In genomic region chr5:43068037-43068436, GRCh38 we compare ENCODE assay signal across 8 cellular contexts. TPM values are rescaled to one million over a fixed set of nuclear protein-coding genes. Genes with fewer than 3 reads are reported as not detected.
DNase-seq lines count a peak whose midpoint lies in the region; ATAC-seq and TF ChIP-seq lines count a peak whose summit lies in the region.

No MANE protein-coding gene starts in this region.

- no peak for TF ChIP-seq CTCF in HCT116 (IDR thresholded peaks at IDR 0.05 in 2 of 3, conservative IDR thresholded peaks at IDR 0.05 in 1 of 3; ENCODE audit: borderline replicate concordance in 1 of 3, insufficient read depth in 1 of 3, low read depth in 2 of 3, low read length in 2 of 3)
- no peak for TF ChIP-seq CTCF in activated B cell treated with CpG ODN at 0.5 μM for 24 hours (IDR thresholded peaks at IDR 0.05)
- no peak for TF ChIP-seq CTCF in hepatocyte (IDR thresholded peaks at IDR 0.05; ENCODE audit: poor library complexity)
- TF ChIP-seq CTCF in smooth muscle cell (IDR thresholded peaks at IDR 0.05; ENCODE audit: borderline replicate concordance, insufficient read depth, poor library complexity, severe bottlenecking): no peak

- peaks cover 9% of the 10 kb centered on the region for H3K79me2 ChIP-seq in HCT116 (ENCODE audit: insufficient read depth, low read length)
- H3K79me2 ChIP-seq in hepatocyte: peaks cover 64% of the 10 kb centered on the region
- peaks cover 34% of the 10 kb centered on the region for H3K79me2 ChIP-seq in smooth muscle cell (ENCODE audit: low read depth)

- no peaks in the 10 kb centered on the region for H3K9me2 ChIP-seq in HCT116 (ENCODE audit: insufficient read depth)
- no peaks in the 10 kb centered on the region for H3K9me2 ChIP-seq in hepatocyte (replicated peaks; ENCODE audit: insufficient read depth)

- DNase-seq in HCT116 (ENCODE audit: low read depth, low spot score) (no peak), activated B cell treated with CpG ODN at 0.5 μM for 24 hours (no peak), hepatocyte (ENCODE audit: low spot score) (no peak), smooth muscle cell (lab: John Stamatoyannopoulos, UW; ENCODE audit: unreplicated experiment) (no peak), CD1c-positive myeloid dendritic cell (ENCODE audit: extremely low spot score) (no peak), posterior cingulate gyrus (no peak), NCI-H2196 treated with DMSO at 0.1 percent for 48 hours (lab: John Stamatoyannopoulos, UW; ENCODE audit: unreplicated experiment) (no peak)
- DNase-seq in effector CD4-positive, alpha-beta T cell: no peak

- peaks cover 6% of the 10 kb centered on the region for H3F3A ChIP-seq in smooth muscle cell (ENCODE audit: low read depth)

- ATAC-seq in HCT116 (no peak), activated B cell treated with CpG ODN at 0.5 μM for 24 hours (ENCODE audit: low read depth) (no peak)

- no peaks in the 10 kb centered on the region for H4K20me1 ChIP-seq in HCT116 (ENCODE audit: insufficient read depth)
- H4K20me1 ChIP-seq in hepatocyte (ENCODE audit: insufficient read depth, poor library complexity, severe bottlenecking): no peaks in the 10 kb centered on the region
- H4K20me1 ChIP-seq in smooth muscle cell (ENCODE audit: low read depth): no peaks in the 10 kb centered on the region

- peaks cover 0 to 5% of the 10 kb centered on the region in 2 experiments; a peak in 1 of 4 replicates for H3K36me3 ChIP-seq in HCT116 (ENCODE audit: control insufficient read depth in 1 of 2, insufficient read depth in 2 of 2, low read length in 2 of 2)
- H3K36me3 ChIP-seq in hepatocyte (replicated peaks; ENCODE audit: insufficient read depth, low read depth): no peaks in the 10 kb centered on the region
- no peaks in the 10 kb centered on the region for H3K36me3 ChIP-seq in smooth muscle cell (ENCODE audit: low read depth)

- peaks cover 41% of the 10 kb centered on the region for H3K36me3 Mint-ChIP-seq in activated B cell treated with CpG ODN at 0.5 μM for 24 hours (ENCODE audit: low read depth)

- H3K27me3 Mint-ChIP-seq in activated B cell treated with CpG ODN at 0.5 μM for 24 hours: no peaks in the 10 kb centered on the region

- RAD21 ChIA-PET in HCT116 (lab: Charles Lee; ENCODE audit: low non-redundant PET in 1 of 2, low total read pairs in 2 of 2, uncharacterized antibody in 2 of 2, unreplicated experiment in 2 of 2): no interaction called here

- peak overlapping the region in 1 of 2 experiments; percentile 76; a peak in 2 of 4 replicates for H3K4me3 ChIP-seq in HCT116 (replicated peaks in 1 of 2; ENCODE audit: low read depth in 1 of 2, low read length in 2 of 2)
- H3K4me3 ChIP-seq in hepatocyte: peak overlapping the region; percentile 94
- H3K4me3 ChIP-seq in smooth muscle cell: peak overlapping the region; percentile 90

- H3K27me3 ChIP-seq in HCT116 (ENCODE audit: insufficient read depth, low read length) (no peaks in the 10 kb centered on the region), hepatocyte (no peaks in the 10 kb centered on the region), smooth muscle cell (ENCODE audit: low read depth) (no peaks in the 10 kb centered on the region)

- no peak for TF ChIP-seq RAD21 in HCT116 (IDR thresholded peaks at IDR 0.05; ENCODE audit: low read depth)

- intact Hi-C loops in HCT116 (cut with micrococcal nuclease) (loop anchor here (5.0 kb wide), 1 partner anchor 319 kb away; no protein-coding TSS in a partner anchor), activated B cell treated with CpG ODN at 0.5 μM for 24 hours (cut with micrococcal nuclease) (loop anchor here (10.0 kb wide), 1 partner anchor 1163 kb away; the partner anchor contains the start of gene RIMOC1), posterior cingulate gyrus (cut with DNase I) (loop anchor here (5.0 to 10.0 kb wide), 4 partner anchors 39 to 417 kb away; partner anchors contain the start of genes TMEM267 and ZNF131)

- H3K4me1 ChIP-seq in HCT116 (ENCODE audit: control insufficient read depth in 1 of 2, insufficient read depth in 2 of 2, low read length in 2 of 2) (peaks cover 12 to 24% of the 10 kb centered on the region in 2 experiments), hepatocyte (ENCODE audit: insufficient read depth) (peaks cover 17% of the 10 kb centered on the region), smooth muscle cell (ENCODE audit: low read depth) (peaks cover 20% of the 10 kb centered on the region)

- H3K4me2 ChIP-seq in HCT116 (ENCODE audit: low read length) (peak overlapping the region; percentile 91), hepatocyte (peak overlapping the region; percentile 90), smooth muscle cell (peak overlapping the region; percentile 93)

- H3K9ac ChIP-seq in HCT116 (ENCODE audit: low read length) (peak overlapping the region; percentile 88), smooth muscle cell (ENCODE audit: low read depth) (peak overlapping the region; percentile 94)

- CTCF ChIA-PET in HCT116 (lab: Charles Lee): no interaction called here
- CTCF ChIA-PET in activated B cell treated with CpG ODN at 0.5 μM for 24 hours (lab: Charles Lee): interaction anchor here (1.0 to 1.8 kb wide), 3 partner anchors 38 to 76 kb away, joined by 3 to 4 read pairs (median 3); no protein-coding TSS in a partner anchor

- H3K9me3 Mint-ChIP-seq in activated B cell treated with CpG ODN at 0.5 μM for 24 hours: no peaks in the 10 kb centered on the region

- peaks cover 43% of the 10 kb centered on the region for H3K4me1 Mint-ChIP-seq in activated B cell treated with CpG ODN at 0.5 μM for 24 hours

- no peak for TF ChIP-seq POLR2A in HCT116 (IDR thresholded peaks at IDR 0.05; ENCODE audit: borderline replicate concordance, extremely low read depth, insufficient read depth, insufficient read length)

- H3K27ac ChIP-seq in HCT116 (ENCODE audit: low read depth, low read length) (no peak overlapping the region), hepatocyte (peak overlapping the region; percentile 100), smooth muscle cell (ENCODE audit: low read depth) (peak overlapping the region; percentile 96)

- peak overlapping the region; percentile 95 for H3K4me3 Mint-ChIP-seq in activated B cell treated with CpG ODN at 0.5 μM for 24 hours

- BruUV-seq in HCT116 (replicated peaks; lab: Mats Ljungman, UMichigan): no TSS peak

- POLR2A ChIA-PET in HCT116 (lab: Charles Lee): no interaction called here
- POLR2A ChIA-PET in activated B cell treated with CpG ODN at 0.5 μM for 24 hours (lab: Charles Lee): interaction anchor here (1.1 to 7.2 kb wide), 9 partner anchors 26 to 159 kb away, joined by 3 to 207 read pairs (median 45); partner anchors contain the start of gene ZNF131

- peak overlapping the region; percentile 99 for H3K27ac Mint-ChIP-seq in activated B cell treated with CpG ODN at 0.5 μM for 24 hours

- H3K9me3 ChIP-seq in HCT116 (ENCODE audit: control insufficient read depth in 1 of 2, insufficient read depth in 1 of 2, low read depth in 1 of 2, low read length in 2 of 2): no peaks in the 10 kb centered on the region
- no peaks in the 10 kb centered on the region for H3K9me3 ChIP-seq in hepatocyte (ENCODE audit: low read depth)
- no peaks in the 10 kb centered on the region for H3K9me3 ChIP-seq in smooth muscle cell (replicated peaks; ENCODE audit: low read depth)

- H2AFZ ChIP-seq in HCT116 (ENCODE audit: low read depth, low read length, poor library complexity, severe bottlenecking) (peak overlapping the region; percentile 8), hepatocyte (peak overlapping the region; percentile 89), smooth muscle cell (ENCODE audit: low read depth) (peak overlapping the region; percentile 49)

- WGBS in hepatocyte (ENCODE audit: low lambda C conversion rate, missing lambda C conversion rate): 76% methylated on average over 2 of the region's 2 CpGs
- 64% methylated on average over 2 of the region's 2 CpGs for WGBS in smooth muscle cell (ENCODE audit: low lambda C conversion rate)

TF ChIP-seq in HCT116, 20 proteins besides CTCF, POLR2A, EP300 and RAD21:
- TF ChIP-seq EZH2 (IDR thresholded peaks at IDR 0.05) (no peak), ZNF274 (IDR thresholded peaks at IDR 0.05; ENCODE audit: low read depth, low read length) (no peak), EZH2phosphoT487 (IDR thresholded peaks at IDR 0.05; ENCODE audit: borderline replicate concordance) (no peak), FOSL1 (IDR thresholded peaks at IDR 0.05; ENCODE audit: low read depth) (no peak), SRF (IDR thresholded peaks at IDR 0.05; ENCODE audit: low read depth) (no peak), SP1 (IDR thresholded peaks at IDR 0.05; ENCODE audit: low read depth) (no peak), MAX (IDR thresholded peaks at IDR 0.05) (no peak), SIN3A (IDR thresholded peaks at IDR 0.05; ENCODE audit: low read depth) (no peak)

RNA-seq across cellular contexts. Expression of gene ANXA2R, which starts 27.9 kb away (rescaled TPM):
- total RNA-seq in HCT116 (2021; ENCODE audit: unreplicated experiment): 0.37 TPM
- polyA plus RNA-seq in HCT116 (2012): 0.30 and 0.34 TPM in 2 replicates
- total RNA-seq in activated B cell treated with CpG ODN at 0.5 μM for 24 hours: 6.7 and 7.9 TPM in 2 replicates
- 0.93 and 4.4 TPM in 2 replicates for total RNA-seq in hepatocyte
- polyA plus RNA-seq in hepatocyte: 3.2 and 4.5 TPM in 2 replicates
- total RNA-seq in smooth muscle cell: 0.40 and 1.5 TPM in 2 replicates
- 0.83 TPM in 1 of 2 replicates, not detected in the other for polyA plus RNA-seq in smooth muscle cell

RNA-seq across cellular contexts. Expression of gene ZNF131, which starts 52.7 kb away (rescaled TPM):
- total RNA-seq in HCT116 (2021; ENCODE audit: unreplicated experiment) (34.1 TPM), activated B cell treated with CpG ODN at 0.5 μM for 24 hours (50.8 and 57.6 TPM in 2 replicates), hepatocyte (27.9 and 44.7 TPM in 2 replicates), smooth muscle cell (27.7 and 36.1 TPM in 2 replicates)
- polyA plus RNA-seq in HCT116 (2012): 16.7 and 22.1 TPM in 2 replicates
- polyA plus RNA-seq in hepatocyte (23.1 and 27.1 TPM in 2 replicates), smooth muscle cell (23.9 and 24.2 TPM in 2 replicates)

Comparison
In these comparisons a context has a peak if more than half of its experiments do, and no peak if none do; other contexts are left out.
1. H2AFZ ChIP-seq: peak in every context shown above with its lines; median percentile 89 in hepatocyte; 49 in smooth muscle cell; 8 in HCT116.